In the genomic region with DNA sequence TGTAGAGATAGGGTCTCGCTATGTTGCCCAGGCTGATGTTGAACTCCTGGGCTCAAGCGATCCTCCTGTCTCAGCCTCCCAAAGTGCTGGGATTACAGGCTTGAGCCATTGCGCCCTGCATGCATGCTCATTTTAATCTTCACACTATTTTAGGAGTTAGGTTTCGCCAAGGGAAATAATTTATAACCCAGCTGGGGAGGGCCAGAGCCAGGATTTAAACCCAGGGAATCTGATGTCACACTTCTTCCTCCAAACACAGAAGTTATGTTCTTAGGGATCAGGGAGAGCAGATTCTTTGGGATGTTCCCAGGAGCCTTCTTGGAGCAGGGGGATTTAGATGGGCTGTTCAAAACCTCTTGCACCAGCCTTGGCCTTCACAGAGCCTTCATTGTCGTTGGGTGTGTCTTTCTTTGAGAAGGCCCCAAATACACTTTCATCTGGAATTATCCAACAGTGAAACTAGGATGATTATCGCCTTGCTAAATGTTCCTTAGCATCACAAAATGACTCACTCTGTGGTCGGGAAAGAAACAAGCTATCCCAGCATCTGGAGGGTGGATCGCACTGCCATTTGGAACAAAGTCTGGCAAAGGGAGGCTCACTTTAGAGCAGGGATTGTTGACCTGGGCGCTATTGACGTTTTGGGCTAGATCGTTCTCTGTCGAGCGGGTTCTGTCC, we compare ENCODE assay signal across 19 cellular contexts. TPM values are rescaled to one million over a fixed set of nuclear protein-coding genes. Genes with fewer than 3 reads are reported as not detected.
DNase-seq lines count a peak whose midpoint lies in the region; ATAC-seq, FAIRE-seq and TF ChIP-seq lines count a peak whose summit lies in the region.
"Had no signal": no experiment of that assay in that cellular context is flagged by ENCODE, and none has a peak within 500 bp of the region (broad histone marks: within the 10 kb centered on the region; RNA-seq: fewer than 3 reads in every experiment).

No MANE protein-coding gene starts in this region.

- H3K36me3 ChIP-seq in HepG2 (replicated peaks in 1 of 2; ENCODE audit: control insufficient read depth in 1 of 2, insufficient read depth in 2 of 2, low read length in 2 of 2) (no peaks in the 10 kb centered on the region), right lobe of liver (no peaks in the 10 kb centered on the region)
- H3K36me3 ChIP-seq: left lung, thyroid gland had no signal

- FAIRE-seq in HepG2 (lab: Jason Lieb, UNC) (no peak), D721Med (lab: Jason Lieb, UNC) (no peak)

- H3K9me3 Mint-ChIP-seq in chondrocyte (ENCODE audit: low read depth) = no peaks in the 10 kb centered on the region
- H3K9me3 Mint-ChIP-seq: activated CD4-positive, alpha-beta T cell treated with anti-CD3 and anti-CD28 coated beads, Interleukin-2, amount 10 ng/mL, durations not matched to agents 24 days and 14 days; activated naive CD4-positive, alpha-beta T cell treated with anti-CD3 and anti-CD28 coated beads, Interleukin-2, amount 50 U/mL, for 24 hours; HFFc6 had no signal

- no peak for TF ChIP-seq POLR2A in HepG2 (IDR thresholded peaks at IDR 0.05; ENCODE audit: insufficient read depth in 1 of 2, low read depth in 2 of 2, low read length in 2 of 2)
- no peak for TF ChIP-seq POLR2A in right lobe of liver (IDR thresholded peaks at IDR 0.05)

- ATAC-seq in HepG2 = no peak
- no peak for ATAC-seq in right lobe of liver
- ATAC-seq in omental fat pad (ENCODE audit: low FRiP score) = peak; percentile 32
- ATAC-seq in HG02642 (IDR thresholded peaks at IDR 0.05; ENCODE audit: poor library complexity, unreplicated experiment) = no peak
- no peak for ATAC-seq in GM18858 (IDR thresholded peaks at IDR 0.05; ENCODE audit: unreplicated experiment)
- no peak for ATAC-seq in GM19395 (IDR thresholded peaks at IDR 0.05; ENCODE audit: unreplicated experiment)
- ATAC-seq: left lung had no signal

- BruUV-seq in HepG2 (replicated peaks; lab: Mats Ljungman, UMichigan) = no TSS peak

- intact Hi-C loops in HepG2 (cut with micrococcal nuclease; ENCODE audit: unreplicated experiment) (no loop called here), right lobe of liver (cut with DNase I) (no loop called here)

- H3K4me3 ChIP-seq in HepG2 (replicated peaks in 1 of 3; ENCODE audit: insufficient read depth in 1 of 3, low read depth in 2 of 3, low read length in 3 of 3) (no peak overlapping the region), right lobe of liver (no peak overlapping the region)
- H3K4me3 ChIP-seq: left lung, thyroid gland had no signal

- no peaks in the 10 kb centered on the region for H3K36me3 Mint-ChIP-seq in chondrocyte (ENCODE audit: low read depth)

- no peak for TF ChIP-seq RAD21 in HepG2 (CRISPR knock-in tag; IDR thresholded peaks at IDR 0.05)

- POLR2A ChIA-PET in HepG2 (lab: Yijun Ruan, JAX) = no interaction called here

- H4K20me1 ChIP-seq in HepG2 (ENCODE audit: insufficient read depth, low read length) = no peaks in the 10 kb centered on the region

- H3K27me3 Mint-ChIP-seq in chondrocyte (ENCODE audit: low read depth) = no peaks in the 10 kb centered on the region
- H3K27me3 Mint-ChIP-seq: activated CD4-positive, alpha-beta T cell treated with anti-CD3 and anti-CD28 coated beads, Interleukin-2, amount 10 ng/mL, durations not matched to agents 24 days and 14 days; activated naive CD4-positive, alpha-beta T cell treated with anti-CD3 and anti-CD28 coated beads, Interleukin-2, amount 50 U/mL, for 24 hours had no signal

- TF ChIP-seq EP300 in HepG2 (IDR thresholded peaks at IDR 0.05; ENCODE audit: low read depth in 2 of 2, low read length in 2 of 2) (no peak), HepG2 (CRISPR knock-in tag; IDR thresholded peaks at IDR 0.05; ENCODE audit: borderline replicate concordance) (no peak)

- no peak for DNase-seq in HepG2 (ENCODE audit: low spot score)
- DNase-seq in right lobe of liver = no peak
- peak; percentile 19 for DNase-seq in chondrocyte (ENCODE audit: low spot score)
- DNase-seq in omental fat pad (ENCODE audit: low spot score) = no peak
- DNase-seq in D721Med (ENCODE audit: insufficient read length, low spot score) = no peak
- DNase-seq: activated CD4-positive, alpha-beta T cell treated with anti-CD3 and anti-CD28 coated beads, Interleukin-2, amount 10 ng/mL, durations not matched to agents 24 days and 14 days; central memory CD4-positive, alpha-beta T cell; effector CD8-positive, alpha-beta T cell; foreskin melanocyte; HFFc6; left lung; NCI-H1436; NCI-H2227 treated with DMSO at 0.1 percent for 48 hours; stimulated activated CD4-positive, alpha-beta T cell treated with anti-CD3 and anti-CD28 coated beads, Interleukin-2, amount 100 ng/mL, for 48 hours; thyroid gland had no signal

- H3K27me3 ChIP-seq in HepG2 (ENCODE audit: control insufficient read depth in 1 of 2, insufficient read depth in 2 of 2, low read length in 2 of 2) = peaks cover 0 to 6% of the 10 kb centered on the region in 2 experiments; a peak in 2 of 5 replicates
- no peaks in the 10 kb centered on the region for H3K27me3 ChIP-seq in right lobe of liver
- H3K27me3 ChIP-seq: left lung, thyroid gland had no signal

- H3K4me2 ChIP-seq in HepG2 (ENCODE audit: low read depth, low read length) = no peak overlapping the region

- H3K79me2 ChIP-seq in HepG2 (ENCODE audit: insufficient read depth, low read length) = no peaks in the 10 kb centered on the region

- 54% methylated on average over 13 of the region's 13 CpGs for WGBS in HepG2 (ENCODE audit: low lambda C conversion rate)
- WGBS in right lobe of liver (ENCODE audit: insufficient coverage, low coverage, low lambda C conversion rate, missing lambda C conversion rate) = 90% methylated on average over 6 of the region's 13 CpGs

- peaks cover 3% of the 10 kb centered on the region for H3K4me1 Mint-ChIP-seq in chondrocyte (ENCODE audit: low read depth)
- H3K4me1 Mint-ChIP-seq: activated CD4-positive, alpha-beta T cell treated with anti-CD3 and anti-CD28 coated beads, Interleukin-2, amount 10 ng/mL, durations not matched to agents 24 days and 14 days; activated naive CD4-positive, alpha-beta T cell treated with anti-CD3 and anti-CD28 coated beads, Interleukin-2, amount 50 U/mL, for 24 hours had no signal

- in situ Hi-C loops in HepG2 (cut with HindIII; ENCODE audit: extremely low pct_ligation_motif_present, low pct_unique_long_range_greater_than_20kb) = no loop called here

- TF ChIP-seq CTCF in HepG2 (CRISPR knock-in tag; IDR thresholded peaks at IDR 0.05) (no peak), right lobe of liver (IDR thresholded peaks at IDR 0.05) (no peak), chondrocyte (IDR thresholded peaks at IDR 0.05) (no peak), omental fat pad (IDR thresholded peaks at IDR 0.05) (no peak), D721Med (IDR thresholded peaks at IDR 0.05; ENCODE audit: insufficient read depth, missing control alignments) (no peak)

- no peak overlapping the region for H3K4me3 Mint-ChIP-seq in chondrocyte (ENCODE audit: unreplicated experiment)
- H3K4me3 Mint-ChIP-seq: activated CD4-positive, alpha-beta T cell treated with anti-CD3 and anti-CD28 coated beads, Interleukin-2, amount 10 ng/mL, durations not matched to agents 24 days and 14 days; activated naive CD4-positive, alpha-beta T cell treated with anti-CD3 and anti-CD28 coated beads, Interleukin-2, amount 50 U/mL, for 24 hours; HFFc6 had no signal

- H3K9ac ChIP-seq in HepG2 (ENCODE audit: insufficient read depth, low read depth, low read length) = no peak overlapping the region

- no peaks in the 10 kb centered on the region for H3K9me3 ChIP-seq in HepG2 (ENCODE audit: low read length)
- no peaks in the 10 kb centered on the region for H3K9me3 ChIP-seq in right lobe of liver
- H3K9me3 ChIP-seq: left lung, thyroid gland had no signal

- H2AFZ ChIP-seq in HepG2 (ENCODE audit: low read length) = no peak overlapping the region

- no peak overlapping the region for H3K27ac Mint-ChIP-seq in chondrocyte (ENCODE audit: unreplicated experiment)
- H3K27ac Mint-ChIP-seq: activated CD4-positive, alpha-beta T cell treated with anti-CD3 and anti-CD28 coated beads, Interleukin-2, amount 10 ng/mL, durations not matched to agents 24 days and 14 days; activated naive CD4-positive, alpha-beta T cell treated with anti-CD3 and anti-CD28 coated beads, Interleukin-2, amount 50 U/mL, for 24 hours; HFFc6 had no signal

- H3K27ac ChIP-seq in HepG2 (ENCODE audit: extremely low read length, insufficient read depth, low read length) (no peak overlapping the region), right lobe of liver (no peak overlapping the region)
- H3K27ac ChIP-seq: left lung, thyroid gland had no signal

- H3K4me1 ChIP-seq in HepG2 (ENCODE audit: insufficient read depth, low read length) (peaks cover 2% of the 10 kb centered on the region; the same call in 1 of the 2 replicates), right lobe of liver (no peaks in the 10 kb centered on the region)
- H3K4me1 ChIP-seq: left lung, thyroid gland had no signal

- CTCF ChIA-PET in HepG2 (lab: Yijun Ruan, JAX; ENCODE audit: low intra/inter-chr PET ratio, low total read pairs) = no interaction called here

TF ChIP-seq in HepG2, 621 proteins besides CTCF, POLR2A, EP300 and RAD21 (continues in another document):
- TF ChIP-seq ZNF121 (CRISPR knock-in tag; IDR thresholded peaks at IDR 0.05) = 0 out of 2 replicates have a peak, but pooled peaks have one; percentile 29

RNA-seq across cellular contexts. Expression of a gene that starts 8.2 kb away (rescaled TPM):
- 187 and 277 TPM in 2 replicates for total RNA-seq in HepG2 (2016; rRNA removed; fragmentation: Illumina TruSeq; extraction: Trizol)
- total RNA-seq in HepG2 (2016; cell fraction: cytosol; rRNA removed; fragmentation: Illumina TruSeq; extraction: Trizol; ENCODE audit: low read depth) = 112 and 117 TPM in 2 replicates
- 187 and 271 TPM in 2 replicates for total RNA-seq in HepG2 (2016; cell fraction: insoluble cytoplasmic fraction; rRNA removed; fragmentation: Illumina TruSeq; extraction: Trizol)
- total RNA-seq in HepG2 (2016; cell fraction: membrane; rRNA removed; fragmentation: Illumina TruSeq; extraction: Trizol) = 307 and 332 TPM in 2 replicates
- total RNA-seq in HepG2 (2016; cell fraction: nucleus; rRNA removed; fragmentation: Illumina TruSeq; extraction: Trizol) = 113 and 126 TPM in 2 replicates
- 133 and 178 TPM in 2 replicates for polyA plus RNA-seq in HepG2 (2011; rRNA removed)
- 72.4 and 101 TPM in 2 replicates for polyA plus RNA-seq in HepG2 (2011; cell fraction: cytosol; rRNA removed)
- polyA plus RNA-seq in HepG2 (2011; cell fraction: nucleus; rRNA removed) = 48.0 and 54.4 TPM in 2 replicates
- polyA plus RNA-seq in HepG2 (2012) = 156 and 233 TPM in 2 replicates
- polyA plus RNA-seq in HepG2 (2016; cell fraction: cytosol; fragmentation: Illumina TruSeq; extraction: Trizol; ENCODE audit: low read depth) = 144 and 159 TPM in 2 replicates
- 329 and 330 TPM in 2 replicates for polyA plus RNA-seq in HepG2 (2016; cell fraction: insoluble cytoplasmic fraction; fragmentation: Illumina TruSeq; extraction: Trizol; ENCODE audit: low read depth)
- 307 and 315 TPM in 2 replicates for polyA plus RNA-seq in HepG2 (2016; cell fraction: membrane; fragmentation: Illumina TruSeq; extraction: Trizol; ENCODE audit: low read depth)
- 168 and 174 TPM in 2 replicates for polyA plus RNA-seq in HepG2 (2016; cell fraction: nucleus; fragmentation: Illumina TruSeq; extraction: Trizol; ENCODE audit: insufficient read depth, low read depth)
- polyA minus RNA-seq in HepG2 (2011; rRNA and poly(A)+ RNA removed; ENCODE audit: low replicate concordance) = 69.1 TPM in 2 replicates
- 110 and 111 TPM in 2 replicates for polyA minus RNA-seq in HepG2 (2011; cell fraction: cytosol; rRNA and poly(A)+ RNA removed)
- polyA minus RNA-seq in HepG2 (2011; cell fraction: nucleus; rRNA and poly(A)+ RNA removed) = 115 and 125 TPM in 2 replicates
- 10 to 100 TPM; 32.8 to 51.7 (median 36.2) TPM for total RNA-seq in right lobe of liver
- 71.8 to 91.4 TPM (median 82.5 TPM) in 3 replicates for total RNA-seq in chondrocyte
- total RNA-seq in omental fat pad = 100 to 1,000 TPM in 2 of 4 donors, 10 to 100 TPM in 2; 87.3 to 127 (median 104) TPM
